ENCODE assay signal across 10 cellular contexts in the genomic region with DNA sequence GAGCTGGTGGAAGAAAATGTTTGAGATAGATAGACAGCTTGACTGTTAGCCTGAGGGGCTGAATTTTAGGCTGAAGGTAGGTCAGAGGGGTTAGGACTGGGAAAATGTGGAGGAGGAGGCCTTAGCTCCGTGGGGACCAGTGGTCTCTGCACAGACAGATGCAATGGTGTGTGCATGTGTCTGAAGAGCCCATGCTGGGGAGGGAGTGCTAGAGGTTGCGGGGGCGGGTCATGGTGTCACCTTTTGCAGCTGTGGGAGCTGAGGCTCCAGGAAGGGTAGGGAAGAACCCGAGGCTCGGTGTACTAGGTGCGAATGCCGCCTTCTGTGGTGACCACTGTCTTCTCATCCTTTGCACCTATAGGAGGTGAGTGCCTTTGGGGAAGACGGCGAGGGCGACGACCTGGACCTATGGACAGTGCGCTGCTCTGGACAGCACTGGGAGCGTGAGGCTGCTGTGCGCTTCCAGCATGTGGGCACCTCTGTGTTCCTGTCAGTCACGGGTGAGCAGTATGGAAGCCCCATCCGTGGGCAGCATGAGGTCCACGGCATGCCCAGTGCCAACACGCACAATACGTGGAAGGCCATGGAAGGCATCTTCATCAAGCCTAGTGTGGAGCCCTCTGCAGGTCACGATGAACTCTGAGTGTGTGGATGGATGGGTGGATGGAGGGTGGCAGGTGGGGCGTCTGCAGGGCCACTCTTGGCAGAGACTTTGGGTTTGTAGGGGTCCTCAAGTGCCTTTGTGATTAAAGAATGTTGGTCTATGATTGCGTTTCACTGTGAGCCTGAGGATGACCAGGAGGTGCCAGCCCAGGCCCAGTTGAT. TPM values are rescaled to one million over a fixed set of nuclear protein-coding genes. Genes with fewer than 3 reads are reported as not detected.
A peak's percentile ranks its signal among the peaks of the same experiment; 100 is the strongest.
DNase-seq lines count a peak whose midpoint lies in the region; ATAC-seq and TF ChIP-seq lines count a peak whose summit lies in the region.
"Had no signal": no experiment of that assay in that cellular context is flagged by ENCODE, and none has a peak within 500 bp of the region (broad histone marks: within the 10 kb centered on the region; RNA-seq: fewer than 3 reads in every experiment).

No MANE protein-coding gene starts in this region.

- H3K4me3 ChIP-seq in breast epithelium (peak overlapping the region in 1 of 3 donors; percentile 78), SU-DHL-6 (ENCODE audit: insufficient read depth, low read length, poor library complexity, severe bottlenecking) (peak overlapping the region; percentile 87), fibroblast of villous mesenchyme (ENCODE audit: low read depth, low read length) (peak overlapping the region; percentile 86), subcutaneous abdominal adipose tissue (ENCODE audit: low read depth in 1 of 5, low read length in 5 of 5) (peak overlapping the region in 3 of 5 donors; percentile 29 to 81 (median 78)), lower leg skin (ENCODE audit: low read depth, poor library complexity, severe bottlenecking) (no peak overlapping the region)

- no peak overlapping the region for H3K27ac ChIP-seq in breast epithelium
- no peak overlapping the region for H3K27ac ChIP-seq in SU-DHL-6 (ENCODE audit: low read depth, low read length)
- H3K27ac ChIP-seq in subcutaneous abdominal adipose tissue (ENCODE audit: low read depth, low read length): no peak overlapping the region

- DNase-seq in MCF 10A (ENCODE audit: unreplicated experiment): no peak
- no peak for DNase-seq in breast epithelium (ENCODE audit: low spot score in 2 of 2)
- no peak for DNase-seq in fibroblast of villous mesenchyme (ENCODE audit: low read depth)
- no peak for DNase-seq in lower leg skin (ENCODE audit: low spot score in 2 of 2)
- DNase-seq in DMS 273 treated with DMSO at 0.1 percent for 48 hours (lab: John Stamatoyannopoulos, UW): no peak
- DNase-seq: activated gamma-delta T cell, left lung had no signal

- peak overlapping the region; percentile 76 for H3K4me3 Mint-ChIP-seq in MCF 10A (ENCODE audit: unreplicated experiment)

- no peaks in the 10 kb centered on the region for H3K9me2 ChIP-seq in SU-DHL-6 (replicated peaks; ENCODE audit: insufficient read depth, low read length)

- H3K4me1 ChIP-seq in breast epithelium: peaks cover 0 to 4% of the 10 kb centered on the region in 2 donors
- peaks cover 2 to 32% (median 22%) of the 10 kb centered on the region in 5 donors for H3K4me1 ChIP-seq in subcutaneous abdominal adipose tissue (ENCODE audit: control insufficient read depth in 5 of 5, insufficient read depth in 5 of 5, low read length in 5 of 5)

- H3K27me3 Mint-ChIP-seq in MCF 10A (ENCODE audit: insufficient read depth, unreplicated experiment): no peaks in the 10 kb centered on the region

- H2AFZ ChIP-seq in SU-DHL-6 (ENCODE audit: low read depth, low read length, severe bottlenecking): no peak overlapping the region

- H3K9me3 Mint-ChIP-seq in MCF 10A (ENCODE audit: unreplicated experiment): no peaks in the 10 kb centered on the region

- POLR2A ChIA-PET in MCF 10A (lab: Yijun Ruan, JAX): interaction anchor here (0.5 to 4.6 kb wide), 4 partner anchors 9 to 30 kb away, joined by 3 to 80 read pairs (median 21); partner anchors contain the start of genes PPIL2 and YDJC

- peaks cover 43% of the 10 kb centered on the region for H3K36me3 Mint-ChIP-seq in MCF 10A (ENCODE audit: insufficient read depth, unreplicated experiment)

- intact Hi-C loops in MCF 10A (cut with micrococcal nuclease): no loop called here
- intact Hi-C loops in breast epithelium (cut with DNase I; ENCODE audit: low total_unique reads): no loop called here
- intact Hi-C loops in lower leg skin (cut with DNase I; ENCODE audit: low total_unique reads): no loop called here

- H4K20me1 ChIP-seq in SU-DHL-6 (ENCODE audit: low read depth, low read length): no peaks in the 10 kb centered on the region

- H3K79me2 ChIP-seq in SU-DHL-6 (ENCODE audit: insufficient read depth, low read length): peaks cover 6% of the 10 kb centered on the region; the same call in 1 of the 2 replicates

- WGBS in lower leg skin, 2 donors: 93 to 94% methylated on average over 22 of the region's 22 CpGs

- H3K27me3 ChIP-seq in breast epithelium: no peaks in the 10 kb centered on the region
- H3K27me3 ChIP-seq in SU-DHL-6 (ENCODE audit: low read length): no peaks in the 10 kb centered on the region
- H3K27me3 ChIP-seq in subcutaneous abdominal adipose tissue (ENCODE audit: control insufficient read depth in 5 of 5, insufficient read depth in 4 of 5, low read length in 5 of 5): no peaks in the 10 kb centered on the region
- H3K27me3 ChIP-seq: left lung had no signal

- no peak for ATAC-seq in GM18861 (IDR thresholded peaks at IDR 0.05; ENCODE audit: unreplicated experiment)

- peak overlapping the region; percentile 97 for H3K9ac ChIP-seq in SU-DHL-6 (ENCODE audit: low read length)
- peak overlapping the region in 2 of 5 donors; percentile 80 to 83 for H3K9ac ChIP-seq in subcutaneous abdominal adipose tissue (ENCODE audit: low read length in 5 of 5)

- H3F3A ChIP-seq in SU-DHL-6 (ENCODE audit: insufficient read depth): no peaks in the 10 kb centered on the region

- H3K4me1 Mint-ChIP-seq in MCF 10A (ENCODE audit: insufficient read depth, unreplicated experiment): peaks cover 13% of the 10 kb centered on the region

- H3K36me3 ChIP-seq in breast epithelium: no peaks in the 10 kb centered on the region
- H3K36me3 ChIP-seq in SU-DHL-6 (ENCODE audit: low read length): no peaks in the 10 kb centered on the region
- peaks cover 0 to 6% (median 0%) of the 10 kb centered on the region in 5 donors for H3K36me3 ChIP-seq in subcutaneous abdominal adipose tissue (ENCODE audit: control insufficient read depth in 5 of 5, insufficient read depth in 5 of 5, low read length in 5 of 5)

- H3K4me2 ChIP-seq in SU-DHL-6 (ENCODE audit: low read depth, low read length, poor library complexity, severe bottlenecking): peak overlapping the region; percentile 75

- no TSS peak for BruUV-seq in MCF 10A (replicated peaks; lab: Mats Ljungman, UMichigan)

- CTCF ChIA-PET in MCF 10A (lab: Yijun Ruan, JAX): interaction anchor here (0.6 to 3.8 kb wide), 10 partner anchors 10 to 742 kb away, joined by 3 to 69 read pairs (median 4); partner anchors contain the start of genes CCDC116 and YDJC

- no peaks in the 10 kb centered on the region for H3K9me3 ChIP-seq in breast epithelium
- no peaks in the 10 kb centered on the region for H3K9me3 ChIP-seq in SU-DHL-6 (ENCODE audit: insufficient read depth, low read length)
- H3K9me3 ChIP-seq in subcutaneous abdominal adipose tissue (ENCODE audit: control insufficient read depth in 5 of 5, low read length in 5 of 5): no peaks in the 10 kb centered on the region
- H3K9me3 ChIP-seq: left lung had no signal

- TF ChIP-seq POLR2A in breast epithelium (IDR thresholded peaks at IDR 0.05) (no peak), lower leg skin (IDR thresholded peaks at IDR 0.05) (no peak)

- H3K27ac Mint-ChIP-seq in MCF 10A (ENCODE audit: low read depth, unreplicated experiment): no peak overlapping the region

- no peak for TF ChIP-seq CTCF in MCF 10A (IDR thresholded peaks at IDR 0.05; ENCODE audit: unreplicated experiment)
- no peak for TF ChIP-seq CTCF in breast epithelium (IDR thresholded peaks at IDR 0.05)
- TF ChIP-seq CTCF in SU-DHL-6 (IDR thresholded peaks at IDR 0.05; ENCODE audit: insufficient read depth, low read length, poor library complexity, severe bottlenecking): no peak
- no peak for TF ChIP-seq CTCF in fibroblast of villous mesenchyme (IDR thresholded peaks at IDR 0.05; ENCODE audit: insufficient read depth, low read depth, low read length)
- TF ChIP-seq CTCF in lower leg skin (IDR thresholded peaks at IDR 0.05): no peak

RNA-seq across cellular contexts. Expression of gene SDF2L1, which starts 1.6 kb away (rescaled TPM):
- total RNA-seq in MCF 10A (2022) (91.5 and 123 TPM in 2 replicates), breast epithelium (10 to 100 TPM; 23.1 to 50.1 (median 26.6) TPM), fibroblast of villous mesenchyme (22.0 and 27.7 TPM in 2 replicates), lower leg skin (10 to 100 TPM in 3 of 4 donors, 1 to 10 TPM in 1; 8.2 to 21.4 (median 19.6) TPM)

RNA-seq across cellular contexts. Expression of gene CCDC116, which starts 11.2 kb away (rescaled TPM):
- total RNA-seq in MCF 10A (2022): 0.21 TPM in 1 of 2 replicates, not detected in the other
- total RNA-seq in breast epithelium: under 1 TPM in 2 of 3 donors, not detected in 1; 0.15 to 0.33 TPM
- total RNA-seq in fibroblast of villous mesenchyme: 0.32 and 0.43 TPM in 2 replicates
- under 1 TPM in 2 of 4 donors, not detected in 2; 0.23 to 0.49 TPM for total RNA-seq in lower leg skin

RNA-seq across cellular contexts. Expression of gene YDJC, which starts 13.9 kb away (rescaled TPM):
- total RNA-seq in MCF 10A (2022) (58.6 and 83.5 TPM in 2 replicates), breast epithelium (10 to 100 TPM; 15.4 to 33.2 (median 28.2) TPM), fibroblast of villous mesenchyme (19.0 and 27.1 TPM in 2 replicates), lower leg skin (10 to 100 TPM; 42.2 to 72.2 (median 56.5) TPM)

RNA-seq across cellular contexts. Expression of gene PPIL2, which starts 22.1 kb away (rescaled TPM):
- 34.4 and 41.3 TPM in 2 replicates for total RNA-seq in MCF 10A (2022)
- 10 to 100 TPM; 23.5 to 45.6 (median 39.4) TPM for total RNA-seq in breast epithelium
- 26.8 and 32.2 TPM in 2 replicates for total RNA-seq in fibroblast of villous mesenchyme
- 10 to 100 TPM; 22.3 to 44.2 (median 27.5) TPM for total RNA-seq in lower leg skin
